19 cellular contexts compared by ENCODE assay signal in the genomic region with DNA sequence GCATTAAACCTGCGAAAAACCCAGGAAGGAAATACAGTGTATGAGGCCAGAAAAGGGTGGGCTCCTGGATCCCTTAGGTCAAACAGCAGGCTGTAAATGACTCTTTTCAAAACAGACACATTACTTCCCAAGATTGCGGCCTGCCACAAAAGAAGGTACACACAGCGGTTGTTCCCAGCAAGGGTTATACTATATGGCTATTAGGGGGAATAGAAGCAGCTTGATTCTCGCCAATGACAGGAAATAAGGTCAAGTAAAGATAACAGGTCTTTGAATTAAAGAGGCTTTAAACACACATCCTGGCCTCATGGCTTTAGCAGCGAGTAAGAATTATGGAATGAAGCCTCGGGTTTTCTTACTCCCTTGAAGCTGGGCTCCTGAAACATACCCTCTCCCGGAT. TPM values are rescaled to one million over a fixed set of nuclear protein-coding genes. Genes with fewer than 3 reads are reported as not detected.
"Had no signal": no experiment of that assay in that cellular context is flagged by ENCODE, and none has a peak within 500 bp of the region (broad histone marks: within the 10 kb centered on the region; RNA-seq: fewer than 3 reads in every experiment).

No MANE protein-coding gene starts in this region.

- ATAC-seq: esophagus mucosa; left lung; naive thymus-derived CD4-positive, alpha-beta T cell had no signal

- H3K4me3 ChIP-seq: left lung, lung, sigmoid colon, smooth muscle cell, thoracic aorta, upper lobe of left lung had no signal

- H3K27me3 ChIP-seq: left lung, upper lobe of left lung had no signal

- H3K9me3 ChIP-seq: sigmoid colon, thoracic aorta had no signal

- H3K36me3 ChIP-seq: left lung, sigmoid colon, thoracic aorta, upper lobe of left lung had no signal

- H3K4me2 ChIP-seq: smooth muscle cell had no signal

- H3K27ac ChIP-seq: left lung, sigmoid colon, thoracic aorta, upper lobe of left lung had no signal

- DNase-seq: activated gamma-delta T cell treated with Interleukin-2 at 50 U/mL for 16 hours; activated T-cell treated with anti-CD3 and anti-CD28 coated beads, Interleukin-2, amount 50 U/mL, for 1 hour; anterior cingulate cortex; effector memory CD4-positive, alpha-beta T cell; kidney; left lung; naive thymus-derived CD4-positive, alpha-beta T cell; sigmoid colon; stimulated activated CD4-positive, alpha-beta T cell treated with anti-CD3 and anti-CD28 coated beads, Interleukin-4, amount 100 ng/mL, for 1 hour; stimulated activated naive CD4-positive, alpha-beta T cell treated with Interleukin-2 at 50 U/mL for 16 hours; T-helper 1 cell had no signal

- H3K4me1 ChIP-seq: left lung, sigmoid colon, upper lobe of left lung had no signal

RNA-seq across cellular contexts. Expression of gene CYP26A1, which starts 58.3 kb away (rescaled TPM):
- total RNA-seq: cardiac septum; esophagus mucosa; lung; naive thymus-derived CD4-positive, alpha-beta T cell; osteoblast; posterior vena cava; sigmoid colon; smooth muscle cell; thoracic aorta; upper lobe of left lung had no signal
- polyA plus RNA-seq: naive thymus-derived CD4-positive, alpha-beta T cell; sigmoid colon had no signal
